Comparison of ENCODE assay signal across 1 cellular context in the genomic region with DNA sequence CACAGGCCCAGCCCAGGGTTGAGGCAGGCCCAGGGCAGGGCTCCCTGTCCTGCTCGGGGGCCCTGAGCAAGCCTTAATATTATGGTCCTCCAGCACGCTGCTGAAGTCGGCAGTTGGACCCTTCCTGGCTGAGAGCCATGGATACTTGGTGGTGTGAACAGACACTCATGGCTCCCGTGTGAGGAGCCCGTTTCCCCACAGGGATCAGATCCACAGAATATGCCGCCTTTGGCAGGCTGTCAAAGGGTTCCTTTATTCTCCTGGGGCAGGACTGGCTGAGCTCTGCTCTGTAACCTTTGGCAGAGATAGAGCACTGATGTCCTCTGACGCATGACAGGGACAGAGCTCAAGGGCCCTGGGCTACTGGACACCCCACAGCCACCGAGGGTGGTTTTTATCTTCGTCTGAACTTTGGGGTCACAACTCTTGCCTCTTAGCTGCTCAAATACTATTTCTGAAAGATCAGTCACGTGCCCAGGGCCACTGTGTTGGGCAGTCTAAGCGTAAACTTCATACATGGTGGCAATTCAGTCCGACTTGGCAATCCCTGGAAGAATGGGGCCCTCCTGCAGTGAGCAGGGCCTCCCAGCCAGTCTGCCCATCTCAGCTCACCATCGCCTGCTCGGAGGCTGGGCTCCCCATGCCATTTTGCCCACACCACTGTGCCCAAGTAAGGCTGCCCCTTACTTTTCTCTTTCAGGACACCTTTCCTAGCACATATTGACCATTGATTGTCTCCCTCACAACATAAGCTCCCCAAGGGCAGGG.
TF ChIP-seq lines count a peak whose summit lies in the region.

No MANE protein-coding gene starts in this region.

TF ChIP-seq in HepG2, 621 proteins besides CTCF, POLR2A, EP300 and RAD21 (continued from another document and continues in another):
- TF ChIP-seq, protein P1, sequence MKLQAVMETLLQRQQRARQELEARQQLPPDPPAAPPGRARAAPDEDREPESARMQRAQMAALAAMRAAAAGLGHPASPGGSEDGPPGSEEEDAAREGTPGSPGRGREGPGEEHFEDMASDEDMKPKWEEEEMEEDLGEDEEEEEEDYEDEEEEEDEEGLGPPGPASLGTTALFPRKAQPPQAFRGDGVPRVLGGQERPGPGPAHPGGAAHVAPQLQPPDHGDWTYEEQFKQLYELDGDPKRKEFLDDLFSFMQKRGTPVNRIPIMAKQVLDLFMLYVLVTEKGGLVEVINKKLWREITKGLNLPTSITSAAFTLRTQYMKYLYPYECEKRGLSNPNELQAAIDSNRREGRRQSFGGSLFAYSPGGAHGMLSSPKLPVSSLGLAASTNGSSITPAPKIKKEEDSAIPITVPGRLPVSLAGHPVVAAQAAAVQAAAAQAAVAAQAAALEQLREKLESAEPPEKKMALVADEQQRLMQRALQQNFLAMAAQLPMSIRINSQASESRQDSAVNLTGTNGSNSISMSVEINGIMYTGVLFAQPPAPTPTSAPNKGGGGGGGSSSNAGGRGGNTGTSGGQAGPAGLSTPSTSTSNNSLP (IDR thresholded peaks at IDR 0.05; ENCODE audit: low read depth, low read length): 0 out of 2 replicates have a peak, but pooled peaks have one; percentile 43
- peak; percentile 50; the same call in 1 of the 2 replicates for TF ChIP-seq ZFX (CRISPR knock-in tag; IDR thresholded peaks at IDR 0.05; ENCODE audit: low read depth)
- peak; percentile 92 for TF ChIP-seq HNF4A (CRISPR knock-in tag; IDR thresholded peaks at IDR 0.05)
- no peak for TF ChIP-seq ZNF781 (CRISPR knock-in tag; IDR thresholded peaks at IDR 0.05; ENCODE audit: borderline replicate concordance, not compliant biosample characterization)
- TF ChIP-seq, protein P2, sequence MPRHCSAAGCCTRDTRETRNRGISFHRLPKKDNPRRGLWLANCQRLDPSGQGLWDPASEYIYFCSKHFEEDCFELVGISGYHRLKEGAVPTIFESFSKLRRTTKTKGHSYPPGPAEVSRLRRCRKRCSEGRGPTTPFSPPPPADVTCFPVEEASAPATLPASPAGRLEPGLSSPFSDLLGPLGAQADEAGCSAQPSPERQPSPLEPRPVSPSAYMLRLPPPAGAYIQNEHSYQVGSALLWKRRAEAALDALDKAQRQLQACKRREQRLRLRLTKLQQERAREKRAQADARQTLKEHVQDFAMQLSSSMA (CRISPR knock-in tag; IDR thresholded peaks at IDR 0.05): peak; percentile 46; the same call in 1 of the 2 replicates
- no peak for TF ChIP-seq ZSCAN12 (CRISPR knock-in tag; IDR thresholded peaks at IDR 0.05)
- no peak for TF ChIP-seq PTBP1 (IDR thresholded peaks at IDR 0.05; ENCODE audit: low read depth, low read length, poor library complexity, severe bottlenecking)
- TF ChIP-seq HNRNPK (IDR thresholded peaks at IDR 0.05; ENCODE audit: low read depth, low read length, poor library complexity, severe bottlenecking): no peak
- peak; percentile 19; the same call in 1 of the 2 replicates for TF ChIP-seq CENPBD1 (CRISPR knock-in tag; IDR thresholded peaks at IDR 0.05; ENCODE audit: borderline replicate concordance, low read depth)
- TF ChIP-seq, protein P3, sequence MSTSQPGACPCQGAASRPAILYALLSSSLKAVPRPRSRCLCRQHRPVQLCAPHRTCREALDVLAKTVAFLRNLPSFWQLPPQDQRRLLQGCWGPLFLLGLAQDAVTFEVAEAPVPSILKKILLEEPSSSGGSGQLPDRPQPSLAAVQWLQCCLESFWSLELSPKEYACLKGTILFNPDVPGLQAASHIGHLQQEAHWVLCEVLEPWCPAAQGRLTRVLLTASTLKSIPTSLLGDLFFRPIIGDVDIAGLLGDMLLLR (CRISPR knock-in tag; IDR thresholded peaks at IDR 0.05): no peak
- TF ChIP-seq U2AF2 (IDR thresholded peaks at IDR 0.05; ENCODE audit: low read depth, low read length): 0 out of 2 replicates have a peak, but pooled peaks have one; percentile 29
- 0 out of 2 replicates have a peak, but pooled peaks have one; percentile 13 for TF ChIP-seq MEF2D (CRISPR knock-in tag; IDR thresholded peaks at IDR 0.05)
- peak; percentile 95 for TF ChIP-seq MEIS2 (CRISPR knock-in tag; IDR thresholded peaks at IDR 0.05)
- TF ChIP-seq SP5 (CRISPR knock-in tag; IDR thresholded peaks at IDR 0.05; ENCODE audit: borderline replicate concordance, low read depth): no peak
- TF ChIP-seq ELF4 (CRISPR knock-in tag; IDR thresholded peaks at IDR 0.05; ENCODE audit: borderline replicate concordance): no peak
- no peak; the same call in 1 of the 2 replicates for TF ChIP-seq ZNF550 (CRISPR knock-in tag; IDR thresholded peaks at IDR 0.05; ENCODE audit: borderline replicate concordance)
- TF ChIP-seq KDM5B (CRISPR knock-in tag; IDR thresholded peaks at IDR 0.05; ENCODE audit: borderline replicate concordance): peak; percentile 44; the same call in 1 of the 2 replicates
- TF ChIP-seq, protein P4, sequence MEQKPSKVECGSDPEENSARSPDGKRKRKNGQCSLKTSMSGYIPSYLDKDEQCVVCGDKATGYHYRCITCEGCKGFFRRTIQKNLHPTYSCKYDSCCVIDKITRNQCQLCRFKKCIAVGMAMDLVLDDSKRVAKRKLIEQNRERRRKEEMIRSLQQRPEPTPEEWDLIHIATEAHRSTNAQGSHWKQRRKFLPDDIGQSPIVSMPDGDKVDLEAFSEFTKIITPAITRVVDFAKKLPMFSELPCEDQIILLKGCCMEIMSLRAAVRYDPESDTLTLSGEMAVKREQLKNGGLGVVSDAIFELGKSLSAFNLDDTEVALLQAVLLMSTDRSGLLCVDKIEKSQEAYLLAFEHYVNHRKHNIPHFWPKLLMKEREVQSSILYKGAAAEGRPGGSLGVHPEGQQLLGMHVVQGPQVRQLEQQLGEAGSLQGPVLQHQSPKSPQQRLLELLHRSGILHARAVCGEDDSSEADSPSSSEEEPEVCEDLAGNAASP (CRISPR knock-in tag; IDR thresholded peaks at IDR 0.05; ENCODE audit: borderline replicate concordance): peak; percentile 51; the same call in 1 of the 2 replicates
- TF ChIP-seq ZNF670 (CRISPR knock-in tag; IDR thresholded peaks at IDR 0.05; ENCODE audit: borderline replicate concordance): peak; percentile 55; the same call in 1 of the 2 replicates
- peak; percentile 76; the same call in 1 of the 2 replicates for TF ChIP-seq RBAK (CRISPR knock-in tag; IDR thresholded peaks at IDR 0.05)
- no peak for TF ChIP-seq GATA4 (IDR thresholded peaks at IDR 0.05; ENCODE audit: borderline replicate concordance, low read depth)
- TF ChIP-seq RBM22 (optimal IDR thresholded peaks at IDR 0.05; ENCODE audit: low read length): no peak
- TF ChIP-seq ZNF354B (CRISPR knock-in tag; IDR thresholded peaks at IDR 0.05): peak; percentile 94
- no peak for TF ChIP-seq TGIF2 (CRISPR knock-in tag; IDR thresholded peaks at IDR 0.05)
- TF ChIP-seq ZNF678 (CRISPR knock-in tag; IDR thresholded peaks at IDR 0.05): no peak
- no peak for TF ChIP-seq ZNF230 (CRISPR knock-in tag; IDR thresholded peaks at IDR 0.05)
- no peak for TF ChIP-seq MNT (IDR thresholded peaks at IDR 0.05)
- TF ChIP-seq ZNF768 (CRISPR knock-in tag; IDR thresholded peaks at IDR 0.05): peak; percentile 30; the same call in 1 of the 2 replicates
- TF ChIP-seq ZNF674 (CRISPR knock-in tag; IDR thresholded peaks at IDR 0.05; ENCODE audit: low read depth): no peak
- TF ChIP-seq MXD4 (CRISPR knock-in tag; IDR thresholded peaks at IDR 0.05): peak; percentile 23; the same call in 1 of the 2 replicates
- no peak for TF ChIP-seq HNRNPUL1 (IDR thresholded peaks at IDR 0.05; ENCODE audit: low read depth, low read length)
- peak; percentile 40; the same call in 1 of the 2 replicates for TF ChIP-seq CBFB (CRISPR knock-in tag; IDR thresholded peaks at IDR 0.05)
- no peak; the same call in 1 of the 2 replicates for TF ChIP-seq POGK (CRISPR knock-in tag; conservative IDR thresholded peaks at IDR 0.05)
- TF ChIP-seq AFF4 (CRISPR knock-in tag; IDR thresholded peaks at IDR 0.05): no peak
- TF ChIP-seq ZBTB20 (CRISPR knock-in tag; IDR thresholded peaks at IDR 0.05; ENCODE audit: borderline replicate concordance, low read depth): 0 out of 2 replicates have a peak, but pooled peaks have one; percentile 25
- TF ChIP-seq CEBPB (IDR thresholded peaks at IDR 0.05; ENCODE audit: borderline replicate concordance, low read depth, low read length): 0 out of 2 replicates have a peak, but pooled peaks have one; percentile 10
- TF ChIP-seq ZNF232 (CRISPR knock-in tag; IDR thresholded peaks at IDR 0.05; ENCODE audit: borderline replicate concordance): no peak; the same call in 1 of the 2 replicates
- TF ChIP-seq ZNF737 (CRISPR knock-in tag; IDR thresholded peaks at IDR 0.05; ENCODE audit: borderline replicate concordance): no peak
- no peak for TF ChIP-seq GZF1 (CRISPR knock-in tag; IDR thresholded peaks at IDR 0.05)
- TF ChIP-seq SAP130 (CRISPR knock-in tag; IDR thresholded peaks at IDR 0.05; ENCODE audit: low read depth): peak; percentile 68
- TF ChIP-seq ZNF558 (CRISPR knock-in tag; IDR thresholded peaks at IDR 0.05; ENCODE audit: borderline replicate concordance): no peak
- TF ChIP-seq ZNF878 (CRISPR knock-in tag; IDR thresholded peaks at IDR 0.05): no peak
- peak; percentile 81; the same call in 1 of the 2 replicates for TF ChIP-seq RFXAP (CRISPR knock-in tag; IDR thresholded peaks at IDR 0.05; ENCODE audit: borderline replicate concordance)
- peak; percentile 90; the same call in 1 of the 2 replicates for TF ChIP-seq MTA1 (CRISPR knock-in tag; IDR thresholded peaks at IDR 0.05; ENCODE audit: borderline replicate concordance)
- TF ChIP-seq ZNF441 (CRISPR knock-in tag; IDR thresholded peaks at IDR 0.05; ENCODE audit: borderline replicate concordance): 0 out of 2 replicates have a peak, but pooled peaks have one; percentile 32
- peak; percentile 51; the same call in 1 of the 2 replicates for TF ChIP-seq KDM3A (CRISPR knock-in tag; IDR thresholded peaks at IDR 0.05; ENCODE audit: low read depth)
- TF ChIP-seq PHF5A (CRISPR knock-in tag; IDR thresholded peaks at IDR 0.05; ENCODE audit: low read depth, unreplicated experiment): no peak
- TF ChIP-seq RORA (CRISPR knock-in tag; IDR thresholded peaks at IDR 0.05): no peak
- TF ChIP-seq XBP1 (CRISPR knock-in tag; IDR thresholded peaks at IDR 0.05): no peak
- TF ChIP-seq, protein P5, sequence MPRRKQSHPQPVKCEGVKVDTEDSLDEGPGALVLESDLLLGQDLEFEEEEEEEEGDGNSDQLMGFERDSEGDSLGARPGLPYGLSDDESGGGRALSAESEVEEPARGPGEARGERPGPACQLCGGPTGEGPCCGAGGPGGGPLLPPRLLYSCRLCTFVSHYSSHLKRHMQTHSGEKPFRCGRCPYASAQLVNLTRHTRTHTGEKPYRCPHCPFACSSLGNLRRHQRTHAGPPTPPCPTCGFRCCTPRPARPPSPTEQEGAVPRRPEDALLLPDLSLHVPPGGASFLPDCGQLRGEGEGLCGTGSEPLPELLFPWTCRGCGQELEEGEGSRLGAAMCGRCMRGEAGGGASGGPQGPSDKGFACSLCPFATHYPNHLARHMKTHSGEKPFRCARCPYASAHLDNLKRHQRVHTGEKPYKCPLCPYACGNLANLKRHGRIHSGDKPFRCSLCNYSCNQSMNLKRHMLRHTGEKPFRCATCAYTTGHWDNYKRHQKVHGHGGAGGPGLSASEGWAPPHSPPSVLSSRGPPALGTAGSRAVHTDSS (CRISPR knock-in tag; conservative IDR thresholded peaks at IDR 0.05): no peak
- no peak for TF ChIP-seq THAP11 (CRISPR knock-in tag; IDR thresholded peaks at IDR 0.05)
- TF ChIP-seq PLRG1 (conservative IDR thresholded peaks at IDR 0.05): no peak
- TF ChIP-seq HMG20B (CRISPR knock-in tag; conservative IDR thresholded peaks at IDR 0.05): no peak
